ENCODE assay signal across 8 cellular contexts in the genomic region with DNA sequence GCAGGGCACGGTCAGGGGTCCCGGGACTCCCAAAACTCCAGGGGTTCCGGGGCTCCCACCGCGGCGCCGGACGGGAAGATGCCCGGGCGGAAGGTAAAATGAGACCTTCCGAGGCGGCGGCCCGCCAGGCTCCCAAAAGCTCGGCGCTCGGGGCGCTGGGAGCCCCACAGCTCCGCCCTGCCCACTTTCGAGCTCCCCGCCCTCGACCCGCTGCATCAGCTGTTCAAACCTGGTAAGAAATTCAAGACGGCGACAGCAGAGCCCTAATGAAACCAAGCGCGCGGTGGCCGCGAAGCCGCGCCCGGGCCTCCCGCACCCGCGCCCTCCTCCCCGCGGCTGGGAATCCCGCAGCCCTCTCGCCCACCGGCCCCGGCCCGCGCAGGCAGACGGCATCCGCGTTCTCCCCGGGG. TPM values are rescaled to one million over a fixed set of nuclear protein-coding genes. Genes with fewer than 3 reads are reported as not detected.
DNase-seq lines count a peak whose midpoint lies in the region; TF ChIP-seq lines count a peak whose summit lies in the region.

No MANE protein-coding gene starts in this region.

- no peak overlapping the region for H3K27ac ChIP-seq in ovary

- WGBS in ovary, 3 donors, result 0 to 1% (median 0%) methylated on average over 37 to 48 of the region's 48 CpGs

- intact Hi-C loops in ovary (cut with DNase I), result no loop called here

- H3K36me3 ChIP-seq in ovary, result no peaks in the 10 kb centered on the region

- no peaks in the 10 kb centered on the region for H3K9me3 ChIP-seq in ovary

- TF ChIP-seq CTCF in fibroblast of mammary gland (conservative IDR thresholded peaks at IDR 0.05; ENCODE audit: control insufficient read depth, insufficient read depth, low read depth, low read length), result no peak
- no peak for TF ChIP-seq CTCF in ovary (IDR thresholded peaks at IDR 0.05)

- H3K4me1 ChIP-seq in ovary (ENCODE audit: insufficient read depth), result peaks cover 5% of the 10 kb centered on the region

- peaks cover 4% of the 10 kb centered on the region for H3K27me3 ChIP-seq in ovary

- no peak for TF ChIP-seq POLR2A in ovary (IDR thresholded peaks at IDR 0.05)

- no peak for TF ChIP-seq EP300 in ovary (IDR thresholded peaks at IDR 0.05)

- H3K4me3 ChIP-seq in fibroblast of mammary gland (ENCODE audit: control insufficient read depth, low read depth, low read length), result peak overlapping the region; percentile 64
- peak overlapping the region; percentile 52 for H3K4me3 ChIP-seq in ovary

- DNase-seq in NCI-H748 (lab: John Stamatoyannopoulos, UW; ENCODE audit: unreplicated experiment), result peak; percentile 55
- DNase-seq in NCI-H748 treated with DMSO at 0.1 percent for 48 hours (lab: John Stamatoyannopoulos, UW), result no peak
- peak; percentile 37 for DNase-seq in LoVo (ENCODE audit: low spot score)
- DNase-seq in activated T-cell treated with anti-CD3 and anti-CD28 coated beads for 1 hour (ENCODE audit: low read depth), result peak; percentile 27
- no peak for DNase-seq in fibroblast of mammary gland (ENCODE audit: low read depth)
- peak in 1 of 5 donors; percentile 46 for DNase-seq in ovary
- no peak for DNase-seq in NCI-H446 (lab: John Stamatoyannopoulos, UW)
- DNase-seq in 8988T, result no peak

RNA-seq across cellular contexts. Expression of gene SLC4A11, which starts 0.4 kb away (rescaled TPM):
- total RNA-seq in ovary, result 10 to 100 TPM in 1 of 7 donors, 1 to 10 TPM in 2, under 1 TPM in 3, not detected in 1; 0.12 to 10.2 (median 1.3) TPM
- under 1 TPM; 0.17 to 0.55 TPM for polyA plus RNA-seq in ovary

RNA-seq across cellular contexts. Expression of gene ITPA, which starts 29.3 kb away (rescaled TPM):
- 10 to 100 TPM; 19.2 to 55.3 (median 37.3) TPM for total RNA-seq in ovary
- 10 to 100 TPM; 15.8 to 29.7 TPM for polyA plus RNA-seq in ovary

RNA-seq across cellular contexts. Expression of gene DDRGK1, which starts 34.1 kb away (rescaled TPM):
- 10 to 100 TPM; 44.2 to 63.9 (median 52.5) TPM for total RNA-seq in ovary
- 10 to 100 TPM; 38.5 to 60.6 TPM for polyA plus RNA-seq in ovary

Comparison
In these comparisons a context has a peak if more than half of its experiments do, and no peak if none do; other contexts are left out.
1. DNase-seq: peak in NCI-H748 (single experiment), LoVo (single experiment) and activated T-cell treated with anti-CD3 and anti-CD28 coated beads for 1 hour (single experiment); none in NCI-H748 treated with DMSO at 0.1 percent for 48 hours (single experiment), fibroblast of mammary gland (single experiment), NCI-H446 (0 of 2) and 8988T (single experiment).